In genomic region chr5:124544366-124545055, GRCh38 we compare ENCODE assay signal across 10 cellular contexts.
A peak's percentile ranks its signal among the peaks of the same experiment; 100 is the strongest.
DNase-seq lines count a peak whose midpoint lies in the region; ATAC-seq and TF ChIP-seq lines count a peak whose summit lies in the region.
"Had no signal": no experiment of that assay in that cellular context is flagged by ENCODE, and none has a peak within 500 bp of the region (broad histone marks: within the 10 kb centered on the region; RNA-seq: fewer than 3 reads in every experiment).

No MANE protein-coding gene starts in this region.

- no peaks in the 10 kb centered on the region for H3K9me3 Mint-ChIP-seq in activated naive CD4-positive, alpha-beta T cell treated with anti-CD3 and anti-CD28 coated beads for 36 hours
- H3K9me3 Mint-ChIP-seq in osteocyte (ENCODE audit: unreplicated experiment): no peaks in the 10 kb centered on the region

- TF ChIP-seq CTCF in psoas muscle (IDR thresholded peaks at IDR 0.05) (no peak), osteocyte (IDR thresholded peaks at IDR 0.05) (no peak)

- no peaks in the 10 kb centered on the region for H3K36me3 Mint-ChIP-seq in activated naive CD4-positive, alpha-beta T cell treated with anti-CD3 and anti-CD28 coated beads for 36 hours (ENCODE audit: low read depth)
- no peaks in the 10 kb centered on the region for H3K36me3 Mint-ChIP-seq in osteocyte (ENCODE audit: unreplicated experiment)

- no peak overlapping the region for H3K27ac Mint-ChIP-seq in activated naive CD4-positive, alpha-beta T cell treated with anti-CD3 and anti-CD28 coated beads for 36 hours
- H3K27ac Mint-ChIP-seq in osteocyte (ENCODE audit: unreplicated experiment): no peak overlapping the region

- no peak overlapping the region for H3K27ac ChIP-seq in psoas muscle

- DNase-seq in LoVo (ENCODE audit: low spot score): peak; percentile 34
- no peak for DNase-seq in psoas muscle
- DNase-seq in activated CD8-positive, alpha-beta memory T cell treated with anti-CD3 and anti-CD28 coated beads, Interleukin-2, amount 50 U/mL, for 48 hours: no peak
- DNase-seq in activated naive CD4-positive, alpha-beta T cell treated with anti-CD3 and anti-CD28 coated beads for 36 hours: no peak
- no peak for DNase-seq in osteocyte (ENCODE audit: extremely low spot score, unreplicated experiment)
- DNase-seq in NCI-H2196 (lab: John Stamatoyannopoulos, UW; ENCODE audit: unreplicated experiment): no peak
- DNase-seq: amniotic stem cell, NCI-H187 had no signal

- CTCF ChIA-PET in activated naive CD4-positive, alpha-beta T cell treated with anti-CD3 and anti-CD28 coated beads for 36 hours (lab: Charles Lee): interaction anchor here (0.8 kb wide), 1 partner anchor 388 kb away, joined by 3 read pairs; no protein-coding TSS in a partner anchor

- H3K27me3 Mint-ChIP-seq in activated naive CD4-positive, alpha-beta T cell treated with anti-CD3 and anti-CD28 coated beads for 36 hours (ENCODE audit: low read depth): no peaks in the 10 kb centered on the region
- peaks cover 19% of the 10 kb centered on the region for H3K27me3 Mint-ChIP-seq in osteocyte (ENCODE audit: unreplicated experiment)

- intact Hi-C loops in psoas muscle (cut with DNase I): no loop called here
- intact Hi-C loops in activated naive CD4-positive, alpha-beta T cell treated with anti-CD3 and anti-CD28 coated beads for 36 hours (cut with micrococcal nuclease): no loop called here

- 76 to 88% (median 77%) methylated on average over 2 of the region's 2 CpGs for WGBS in psoas muscle, 3 donors

- H3K4me3 Mint-ChIP-seq in activated naive CD4-positive, alpha-beta T cell treated with anti-CD3 and anti-CD28 coated beads for 36 hours: no peak overlapping the region
- no peak overlapping the region for H3K4me3 Mint-ChIP-seq in osteocyte (ENCODE audit: unreplicated experiment)

- no peaks in the 10 kb centered on the region for H3K4me1 Mint-ChIP-seq in activated naive CD4-positive, alpha-beta T cell treated with anti-CD3 and anti-CD28 coated beads for 36 hours (ENCODE audit: low read depth)
- H3K4me1 Mint-ChIP-seq in osteocyte (ENCODE audit: unreplicated experiment): no peaks in the 10 kb centered on the region

- H3K27me3 ChIP-seq in psoas muscle (ENCODE audit: insufficient read depth in 3 of 3, low read length in 2 of 3): no peaks in the 10 kb centered on the region

- no peaks in the 10 kb centered on the region for H3K9me3 ChIP-seq in psoas muscle

- ATAC-seq in GM19035 (IDR thresholded peaks at IDR 0.05; ENCODE audit: unreplicated experiment): peak; percentile 97
- ATAC-seq in HG02840 (IDR thresholded peaks at IDR 0.05; ENCODE audit: low FRiP score, unreplicated experiment): peak; percentile 79
- ATAC-seq in psoas muscle: peak; percentile 89 to 97 (median 90)

- H3K36me3 ChIP-seq in psoas muscle (ENCODE audit: insufficient read depth in 1 of 2, low read depth in 1 of 2): no peaks in the 10 kb centered on the region

- no peaks in the 10 kb centered on the region for H3K4me1 ChIP-seq in psoas muscle

- no peak overlapping the region for H3K4me3 ChIP-seq in psoas muscle
